ENCODE assay signal across 8 cellular contexts in genomic region chr3:181709537-181710279, GRCh38. TPM values are rescaled to one million over a fixed set of nuclear protein-coding genes. Genes with fewer than 3 reads are reported as not detected.
DNase-seq lines count a peak whose midpoint lies in the region; ATAC-seq and TF ChIP-seq lines count a peak whose summit lies in the region.

No MANE protein-coding gene starts in this region.

- peak; percentile 81 for TF ChIP-seq CTCF in LNCAP (IDR thresholded peaks at IDR 0.05)

- intact Hi-C loops in left ventricle myocardium superior (cut with micrococcal nuclease) = loop anchor here (10.0 kb wide), 2 partner anchors 545 to 975 kb away; no protein-coding TSS in a partner anchor
- intact Hi-C loops in sciatic nerve (cut with DNase I) = loop anchor here (5.0 to 10.0 kb wide), 2 partner anchors 545 to 983 kb away; no protein-coding TSS in a partner anchor

- peak overlapping the region; percentile 69 for H3K4me3 Mint-ChIP-seq in activated naive CD8-positive, alpha-beta T cell

- H3K27me3 Mint-ChIP-seq in activated naive CD8-positive, alpha-beta T cell = peaks cover 52% of the 10 kb centered on the region

- H3K36me3 Mint-ChIP-seq in activated naive CD8-positive, alpha-beta T cell = no peaks in the 10 kb centered on the region

- H3K27ac Mint-ChIP-seq in activated naive CD8-positive, alpha-beta T cell = no peak overlapping the region

- in situ Hi-C loops in ACHN (cut with HindIII; ENCODE audit: low pct_ligation_motif_present, low pct_unique_long_range_greater_than_20kb, low sequenced_read_pairs) = no loop called here

- DNase-seq in ACHN (peak; percentile 57), RPMI8226 (peak; percentile 80), left ventricle myocardium superior (peak; percentile 79), sciatic nerve (ENCODE audit: low spot score) (peak; percentile 89), globus pallidus (ENCODE audit: low spot score) (no peak)

- ATAC-seq in GM18867 (IDR thresholded peaks at IDR 0.05; ENCODE audit: unreplicated experiment) (peak; percentile 44), left ventricle myocardium superior (no peak), sciatic nerve (peak; percentile 48)

- H3K9me3 Mint-ChIP-seq in activated naive CD8-positive, alpha-beta T cell (ENCODE audit: low read depth) = no peaks in the 10 kb centered on the region

- H3K4me1 Mint-ChIP-seq in activated naive CD8-positive, alpha-beta T cell (ENCODE audit: low read depth) = peaks cover 10% of the 10 kb centered on the region

RNA-seq across cellular contexts. Expression of gene SOX2, which starts 2.0 kb away (rescaled TPM):
- total RNA-seq in left ventricle myocardium superior (0.22 TPM), sciatic nerve (12.4 TPM)

Comparison
In these comparisons a context has a peak if more than half of its experiments do, and no peak if none do; other contexts are left out.
1. RNA of gene SOX2, which starts 2.0 kb away (total RNA-seq): 12.4 TPM in sciatic nerve (single experiment); 0.22 TPM in left ventricle myocardium superior (single experiment); every median in the first group is over 10 times any median in the second.